Comparison of ENCODE assay signal across 21 cellular contexts in genomic region chr12:46952880-46953517, GRCh38.
DNase-seq lines count a peak whose midpoint lies in the region; ATAC-seq, FAIRE-seq and TF ChIP-seq lines count a peak whose summit lies in the region.
"Had no signal": no experiment of that assay in that cellular context is flagged by ENCODE, and none has a peak within 500 bp of the region (broad histone marks: within the 10 kb centered on the region; RNA-seq: fewer than 3 reads in every experiment).

No MANE protein-coding gene starts in this region.

- CTCF ChIA-PET in A549 (lab: Yijun Ruan, JAX): interaction anchor here (0.9 to 1.3 kb wide), 2 partner anchors 68 to 828 kb away, joined by 4 to 8 read pairs; no protein-coding TSS in a partner anchor
- CTCF ChIA-PET in PC-3 (lab: Charles Lee): interaction anchor here (0.6 to 1.0 kb wide), 3 partner anchors 45 to 444 kb away, joined by 4 to 13 read pairs (median 9); no protein-coding TSS in a partner anchor

- no peak for TF ChIP-seq EP300 in A549 (IDR thresholded peaks at IDR 0.05)

- no peak overlapping the region for H2AFZ ChIP-seq in PC-3 (ENCODE audit: low read length)

- H3K9me2 ChIP-seq in PC-3 (replicated peaks; ENCODE audit: low read length): no peaks in the 10 kb centered on the region

- TF ChIP-seq CTCF in A549 (IDR thresholded peaks at IDR 0.05) (no peak), PC-3 (conservative IDR thresholded peaks at IDR 0.05; ENCODE audit: low read depth, low read length) (no peak)

- H3K79me2 ChIP-seq in PC-3 (ENCODE audit: low read length): no peaks in the 10 kb centered on the region

- H3K27me3 Mint-ChIP-seq in activated naive CD8-positive, alpha-beta T cell treated with anti-CD3 and anti-CD28 coated beads, Interleukin-2, amount 50 U/mL, for 24 hours: peaks cover 16% of the 10 kb centered on the region
- H3K27me3 Mint-ChIP-seq in activated naive CD8-positive, alpha-beta T cell treated with anti-CD3 and anti-CD28 coated beads for 36 hours: peaks cover 3% of the 10 kb centered on the region

- H3K4me2 ChIP-seq in A549 (peak overlapping the region; percentile 19; the same call in 2 of the 3 replicates), PC-3 (ENCODE audit: low read length) (peak overlapping the region; percentile 66)
- H3K4me2 ChIP-seq: BLaER1, GM23338 had no signal

- H3K27me3 ChIP-seq in PC-3 (ENCODE audit: low read length): no peaks in the 10 kb centered on the region
- H3K27me3 ChIP-seq: BLaER1 had no signal

- no peak for DNase-seq in activated naive CD8-positive, alpha-beta T cell treated with anti-CD3 and anti-CD28 coated beads, Interleukin-2, amount 50 U/mL, for 24 hours
- DNase-seq in activated naive CD8-positive, alpha-beta T cell treated with anti-CD3 and anti-CD28 coated beads for 36 hours: no peak
- no peak for DNase-seq in A549 (ENCODE audit: low read depth in 1 of 2, low spot score in 1 of 2)
- DNase-seq in PC-3: peak; percentile 79
- DNase-seq in activated effector memory CD4-positive, alpha-beta T cell treated with Interleukin-2 at 50 U/mL for 16 hours: no peak
- DNase-seq: Caco-2; CD4-positive, CD25-positive, alpha-beta regulatory T cell; CD8-positive, alpha-beta T cell; DMS153; DND-41; H9 had no signal

- H3K4me1 ChIP-seq in A549 (peaks cover 14% of the 10 kb centered on the region), PC-3 (ENCODE audit: insufficient read depth, low read length) (peaks cover 32% of the 10 kb centered on the region)
- H3K4me1 ChIP-seq: BLaER1 had no signal

- H3K36me3 Mint-ChIP-seq in activated naive CD8-positive, alpha-beta T cell treated with anti-CD3 and anti-CD28 coated beads, Interleukin-2, amount 50 U/mL, for 24 hours (ENCODE audit: low read depth): no peaks in the 10 kb centered on the region
- no peaks in the 10 kb centered on the region for H3K36me3 Mint-ChIP-seq in activated naive CD8-positive, alpha-beta T cell treated with anti-CD3 and anti-CD28 coated beads for 36 hours
- H3K36me3 Mint-ChIP-seq: CD4-positive, CD25-positive, alpha-beta regulatory T cell; CD8-positive, alpha-beta T cell had no signal

- no peaks in the 10 kb centered on the region for H3F3A ChIP-seq in PC-3 (ENCODE audit: low read length, unreplicated experiment)

- H3K27ac ChIP-seq in A549: peak overlapping the region in 1 of 2 experiments; percentile 18; a peak in 2 of 6 replicates
- peak overlapping the region; percentile 38 for H3K27ac ChIP-seq in PC-3 (ENCODE audit: low read length)
- H3K27ac ChIP-seq: BLaER1, C4-2B had no signal

- ATAC-seq in activated naive CD8-positive, alpha-beta T cell treated with anti-CD3 and anti-CD28 coated beads, Interleukin-2, amount 50 U/mL, for 24 hours: peak; percentile 52
- ATAC-seq in A549 (no peak), PC-3 (peak; percentile 96), SK-N-SH treated with all-trans-retinoic acid at 6 μM for 48 hours (peak; percentile 27), GM18909 (IDR thresholded peaks at IDR 0.05; ENCODE audit: poor library complexity, unreplicated experiment) (no peak)
- ATAC-seq: CD8-positive, alpha-beta T cell; GM23338; HCT116 had no signal

- no peak overlapping the region for H3K4me3 Mint-ChIP-seq in activated naive CD8-positive, alpha-beta T cell treated with anti-CD3 and anti-CD28 coated beads, Interleukin-2, amount 50 U/mL, for 24 hours
- H3K4me3 Mint-ChIP-seq in activated naive CD8-positive, alpha-beta T cell treated with anti-CD3 and anti-CD28 coated beads for 36 hours: no peak overlapping the region
- H3K4me3 Mint-ChIP-seq: B cell; CD4-positive, CD25-positive, alpha-beta regulatory T cell; CD8-positive, alpha-beta T cell; GM23338; H9 had no signal

- H3K4me3 ChIP-seq in A549 (no peak overlapping the region), PC-3 (ENCODE audit: low read length) (0 out of 2 replicates have a peak overlapping the region, but pooled peaks have one; percentile 0)
- H3K4me3 ChIP-seq: BLaER1, GM23338 had no signal

- intact Hi-C loops in PC-3 (cut with micrococcal nuclease): no loop called here

- H3K36me3 ChIP-seq in PC-3 (ENCODE audit: low read depth, low read length): no peaks in the 10 kb centered on the region
- H3K36me3 ChIP-seq: BLaER1 had no signal

- H3K9ac ChIP-seq in PC-3 (ENCODE audit: low read length): no peak overlapping the region
- H3K9ac ChIP-seq: BLaER1 had no signal

- WGBS in A549 (ENCODE audit: missing lambda C conversion rate): 23% methylated on average over 1 of the region's 1 CpG

- no peak for TF ChIP-seq RAD21 in A549 (conservative IDR thresholded peaks at IDR 0.05 in 1 of 2, IDR thresholded peaks at IDR 0.05 in 1 of 2)

- no peaks in the 10 kb centered on the region for H3K9me3 Mint-ChIP-seq in activated naive CD8-positive, alpha-beta T cell treated with anti-CD3 and anti-CD28 coated beads, Interleukin-2, amount 50 U/mL, for 24 hours
- no peaks in the 10 kb centered on the region for H3K9me3 Mint-ChIP-seq in activated naive CD8-positive, alpha-beta T cell treated with anti-CD3 and anti-CD28 coated beads for 36 hours
- H3K9me3 Mint-ChIP-seq: CD8-positive, alpha-beta T cell; GM23338; H9 had no signal

- H4K20me1 ChIP-seq in PC-3 (ENCODE audit: low read length): no peaks in the 10 kb centered on the region
- H4K20me1 ChIP-seq: BLaER1 had no signal

- H3K27ac Mint-ChIP-seq in activated naive CD8-positive, alpha-beta T cell treated with anti-CD3 and anti-CD28 coated beads, Interleukin-2, amount 50 U/mL, for 24 hours: no peak overlapping the region
- no peak overlapping the region for H3K27ac Mint-ChIP-seq in activated naive CD8-positive, alpha-beta T cell treated with anti-CD3 and anti-CD28 coated beads for 36 hours
- H3K27ac Mint-ChIP-seq: B cell; CD4-positive, CD25-positive, alpha-beta regulatory T cell; CD8-positive, alpha-beta T cell; GM23338; H9 had no signal

- BruUV-seq in PC-3 (replicated peaks; lab: Mats Ljungman, UMichigan): TSS peak; percentile 67

- no peak for TF ChIP-seq POLR2A in A549 (IDR thresholded peaks at IDR 0.05; ENCODE audit: low read length)

- FAIRE-seq in A549 (lab: Jason Lieb, UNC): peak; percentile 80
- FAIRE-seq: G401.6, GM12892, GM19239 had no signal

- H3K9me3 ChIP-seq in A549 (no peaks in the 10 kb centered on the region), PC-3 (ENCODE audit: low read length) (no peaks in the 10 kb centered on the region)
- H3K9me3 ChIP-seq: BLaER1, Caco-2 had no signal

- POLR2A ChIA-PET in A549 (lab: Yijun Ruan, JAX) (interaction anchor here (0.5 kb wide), 1 partner anchor 9 kb away, joined by 3 read pairs; no protein-coding TSS in a partner anchor), PC-3 (lab: Charles Lee; ENCODE audit: unreplicated experiment) (interaction anchor here (0.5 to 0.8 kb wide), 5 partner anchors 11 to 952 kb away, joined by 3 to 20 read pairs (median 4); no protein-coding TSS in a partner anchor)

- peaks cover 4% of the 10 kb centered on the region for H3K4me1 Mint-ChIP-seq in activated naive CD8-positive, alpha-beta T cell treated with anti-CD3 and anti-CD28 coated beads, Interleukin-2, amount 50 U/mL, for 24 hours
- no peaks in the 10 kb centered on the region for H3K4me1 Mint-ChIP-seq in activated naive CD8-positive, alpha-beta T cell treated with anti-CD3 and anti-CD28 coated beads for 36 hours
- H3K4me1 Mint-ChIP-seq: B cell; CD4-positive, CD25-positive, alpha-beta regulatory T cell; GM23338; H9 had no signal

TF ChIP-seq in A549, 52 proteins besides CTCF, POLR2A, EP300 and RAD21:
- TF ChIP-seq RCOR1 (IDR thresholded peaks at IDR 0.05; ENCODE audit: low read depth, low read length): no peak
- TF ChIP-seq JUN (IDR thresholded peaks at IDR 0.05): no peak
- TF ChIP-seq, protein P1, sequence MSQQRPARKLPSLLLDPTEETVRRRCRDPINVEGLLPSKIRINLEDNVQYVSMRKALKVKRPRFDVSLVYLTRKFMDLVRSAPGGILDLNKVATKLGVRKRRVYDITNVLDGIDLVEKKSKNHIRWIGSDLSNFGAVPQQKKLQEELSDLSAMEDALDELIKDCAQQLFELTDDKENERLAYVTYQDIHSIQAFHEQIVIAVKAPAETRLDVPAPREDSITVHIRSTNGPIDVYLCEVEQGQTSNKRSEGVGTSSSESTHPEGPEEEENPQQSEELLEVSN (IDR thresholded peaks at IDR 0.05; ENCODE audit: borderline replicate concordance, low read depth): no peak
- TF ChIP-seq MAFK (IDR thresholded peaks at IDR 0.05; ENCODE audit: partially characterized antibody): no peak
- TF ChIP-seq ZFP36 (IDR thresholded peaks at IDR 0.05; ENCODE audit: borderline replicate concordance, partially characterized antibody): no peak
- TF ChIP-seq BHLHE40 (IDR thresholded peaks at IDR 0.05; ENCODE audit: low read depth, low read length): no peak
- TF ChIP-seq, protein P2, sequence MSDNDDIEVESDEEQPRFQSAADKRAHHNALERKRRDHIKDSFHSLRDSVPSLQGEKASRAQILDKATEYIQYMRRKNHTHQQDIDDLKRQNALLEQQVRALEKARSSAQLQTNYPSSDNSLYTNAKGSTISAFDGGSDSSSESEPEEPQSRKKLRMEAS (IDR thresholded peaks at IDR 0.05): no peak
- TF ChIP-seq ZC3H11A (IDR thresholded peaks at IDR 0.05): no peak
- no peak for TF ChIP-seq POLR2AphosphoS2 (conservative IDR thresholded peaks at IDR 0.05; ENCODE audit: low read length)

TF ChIP-seq in SK-N-SH treated with all-trans-retinoic acid at 6 μM for 48 hours, 23 proteins besides CTCF, POLR2A, EP300 and RAD21:
- TF ChIP-seq TOX (CRISPR knock-in tag; IDR thresholded peaks at IDR 0.05; ENCODE audit: borderline replicate concordance) (no peak), TCF4 (CRISPR knock-in tag; IDR thresholded peaks at IDR 0.05; ENCODE audit: borderline replicate concordance) (no peak), ZFP3 (CRISPR knock-in tag; IDR thresholded peaks at IDR 0.05) (no peak), BACH2 (CRISPR knock-in tag; IDR thresholded peaks at IDR 0.05; ENCODE audit: borderline replicate concordance) (no peak), ARNTL (CRISPR knock-in tag; IDR thresholded peaks at IDR 0.05; ENCODE audit: borderline replicate concordance, low read depth) (no peak)
- TF ChIP-seq, protein P3, sequence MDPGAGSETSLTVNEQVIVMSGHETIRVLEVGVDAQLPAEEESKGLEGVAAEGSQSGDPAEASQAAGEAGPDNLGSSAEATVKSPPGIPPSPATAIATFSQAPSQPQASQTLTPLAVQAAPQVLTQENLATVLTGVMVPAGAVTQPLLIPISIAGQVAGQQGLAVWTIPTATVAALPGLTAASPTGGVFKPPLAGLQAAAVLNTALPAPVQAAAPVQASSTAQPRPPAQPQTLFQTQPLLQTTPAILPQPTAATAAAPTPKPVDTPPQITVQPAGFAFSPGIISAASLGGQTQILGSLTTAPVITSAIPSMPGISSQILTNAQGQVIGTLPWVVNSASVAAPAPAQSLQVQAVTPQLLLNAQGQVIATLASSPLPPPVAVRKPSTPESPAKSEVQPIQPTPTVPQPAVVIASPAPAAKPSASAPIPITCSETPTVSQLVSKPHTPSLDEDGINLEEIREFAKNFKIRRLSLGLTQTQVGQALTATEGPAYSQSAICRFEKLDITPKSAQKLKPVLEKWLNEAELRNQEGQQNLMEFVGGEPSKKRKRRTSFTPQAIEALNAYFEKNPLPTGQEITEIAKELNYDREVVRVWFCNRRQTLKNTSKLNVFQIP (CRISPR knock-in tag; IDR thresholded peaks at IDR 0.05; ENCODE audit: borderline replicate concordance, low read depth): no peak
TF ChIP-seq in SK-N-SH treated with all-trans-retinoic acid at 6 μM for 48 hours: peak in this region for 0.

Comparison
In these comparisons a context has a peak if more than half of its experiments do, and no peak if none do; other contexts are left out.
1. ATAC-seq: peak in activated naive CD8-positive, alpha-beta T cell treated with anti-CD3 and anti-CD28 coated beads, Interleukin-2, amount 50 U/mL, for 24 hours (single experiment), PC-3 (single experiment) and SK-N-SH treated with all-trans-retinoic acid at 6 μM for 48 hours (single experiment); none in A549 (0 of 2) and GM18909 (single experiment).